8 cellular contexts compared by ENCODE assay signal in the genomic region with DNA sequence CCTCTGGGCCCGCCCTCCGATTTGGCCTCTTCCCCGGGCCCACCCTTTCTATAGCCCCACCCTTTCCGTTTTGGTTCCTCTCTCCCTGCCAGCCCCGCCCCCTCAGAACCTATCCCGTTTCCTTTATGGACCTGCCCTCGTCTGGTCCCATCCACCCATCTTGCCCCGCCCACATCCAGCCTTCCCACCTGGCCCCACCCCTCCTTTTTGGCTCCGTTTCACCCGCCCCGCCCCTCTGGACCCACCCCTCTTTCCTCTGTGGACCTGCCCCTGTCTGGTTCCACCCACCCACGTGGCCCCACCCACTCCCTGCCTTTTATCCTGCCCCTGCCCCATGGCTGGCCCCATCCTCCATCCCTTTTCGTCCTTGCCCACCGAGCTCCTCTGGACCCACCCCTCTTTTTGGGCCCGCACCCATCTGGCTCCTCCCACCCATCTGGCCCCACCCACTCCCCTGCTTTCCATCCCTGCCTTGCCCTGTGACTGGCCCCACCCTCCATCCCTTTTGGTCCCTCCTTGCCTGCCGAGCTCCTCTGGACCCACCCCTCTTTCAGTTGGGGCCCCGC.
DNase-seq lines count a peak whose midpoint lies in the region; ATAC-seq and TF ChIP-seq lines count a peak whose summit lies in the region.

No MANE protein-coding gene starts in this region.

- H3K4me3 Mint-ChIP-seq in CD14-positive monocyte: peak overlapping the region; percentile 39 to 70
- H3K4me3 Mint-ChIP-seq in activated CD4-positive, alpha-beta memory T cell treated with anti-CD3 and anti-CD28 coated beads, Interleukin-2, amount 10 ng/mL, durations not matched to agents 7 days and 5 days: no peak overlapping the region

- H3K27me3 Mint-ChIP-seq in CD14-positive monocyte (ENCODE audit: low read depth in 3 of 3): peaks cover 43 to 65% (median 47%) of the 10 kb centered on the region in 3 donors
- H3K27me3 Mint-ChIP-seq in activated CD4-positive, alpha-beta memory T cell treated with anti-CD3 and anti-CD28 coated beads, Interleukin-2, amount 10 ng/mL, durations not matched to agents 7 days and 5 days: peaks cover 26% of the 10 kb centered on the region

- intact Hi-C loops in CD14-positive monocyte (cut with micrococcal nuclease) (no loop called here), Right ventricle myocardium superior (cut with DNase I) (no loop called here)

- H3K4me1 Mint-ChIP-seq in CD14-positive monocyte: peaks cover 17% of the 10 kb centered on the region
- peaks cover 10% of the 10 kb centered on the region for H3K4me1 Mint-ChIP-seq in activated CD4-positive, alpha-beta memory T cell treated with anti-CD3 and anti-CD28 coated beads, Interleukin-2, amount 10 ng/mL, durations not matched to agents 7 days and 5 days

- peaks cover 3 to 17% (median 6%) of the 10 kb centered on the region in 7 donors for H3K9me3 Mint-ChIP-seq in CD14-positive monocyte
- no peaks in the 10 kb centered on the region for H3K9me3 Mint-ChIP-seq in activated CD4-positive, alpha-beta memory T cell treated with anti-CD3 and anti-CD28 coated beads, Interleukin-2, amount 10 ng/mL, durations not matched to agents 7 days and 5 days

- H3K27ac Mint-ChIP-seq in CD14-positive monocyte: no peak overlapping the region
- no peak overlapping the region for H3K27ac Mint-ChIP-seq in activated CD4-positive, alpha-beta memory T cell treated with anti-CD3 and anti-CD28 coated beads, Interleukin-2, amount 10 ng/mL, durations not matched to agents 7 days and 5 days

- POLR2A ChIA-PET in activated CD4-positive, alpha-beta memory T cell treated with anti-CD3 and anti-CD28 coated beads, Interleukin-2, amount 10 ng/mL, durations not matched to agents 7 days and 5 days (lab: Charles Lee): no interaction called here

- H3K36me3 Mint-ChIP-seq in CD14-positive monocyte: no peaks in the 10 kb centered on the region
- no peaks in the 10 kb centered on the region for H3K36me3 Mint-ChIP-seq in activated CD4-positive, alpha-beta memory T cell treated with anti-CD3 and anti-CD28 coated beads, Interleukin-2, amount 10 ng/mL, durations not matched to agents 7 days and 5 days (ENCODE audit: low read depth)

- CTCF ChIA-PET in activated CD4-positive, alpha-beta memory T cell treated with anti-CD3 and anti-CD28 coated beads, Interleukin-2, amount 10 ng/mL, durations not matched to agents 7 days and 5 days (lab: Charles Lee): interaction anchor here (1.2 kb wide), 1 partner anchor 261 kb away, joined by 3 read pairs; the partner anchor contains the start of gene DNAJC11

- peak; percentile 56 for ATAC-seq in Right ventricle myocardium superior (ENCODE audit: poor library complexity)
- ATAC-seq in GM19397 (IDR thresholded peaks at IDR 0.05; ENCODE audit: unreplicated experiment): no peak
- no peak for ATAC-seq in HG03571 (IDR thresholded peaks at IDR 0.05; ENCODE audit: unreplicated experiment)

- no peak for TF ChIP-seq CTCF in CD14-positive monocyte (IDR thresholded peaks at IDR 0.05)

- DNase-seq in CD14-positive monocyte (ENCODE audit: low spot score) (no peak), NCI-H2029 (lab: John Stamatoyannopoulos, UW) (peak; percentile 33), Right ventricle myocardium superior (peak; percentile 65), GM19240 (ENCODE audit: insufficient read length, low spot score) (no peak)
- peak; percentile 52 for DNase-seq in activated CD4-positive, alpha-beta memory T cell treated with anti-CD3 and anti-CD28 coated beads, Interleukin-2, amount 10 ng/mL, durations not matched to agents 7 days and 5 days
- peak; percentile 23 for DNase-seq in stimulated activated CD4-positive, alpha-beta T cell treated with anti-CD3 and anti-CD28 coated beads, Interleukin-4, amount 100 ng/mL, for 24 hours

Comparison
In these comparisons a context has a peak if more than half of its experiments do, and no peak if none do; other contexts are left out.
1. DNase-seq: peak in NCI-H2029 (single experiment), activated CD4-positive, alpha-beta memory T cell treated with anti-CD3 and anti-CD28 coated beads, Interleukin-2, amount 10 ng/mL, durations not matched to agents 7 days and 5 days (single experiment), Right ventricle myocardium superior (single experiment) and stimulated activated CD4-positive, alpha-beta T cell treated with anti-CD3 and anti-CD28 coated beads, Interleukin-4, amount 100 ng/mL, for 24 hours (single experiment); none in CD14-positive monocyte (single experiment) and GM19240 (single experiment).